ENCODE assay signal across 1 cellular context in genomic region chr19:21396893-21397572, GRCh38.
TF ChIP-seq lines count a peak whose summit lies in the region.

ZNF493 (plus strand) TSS chr19:21397133; CDS start chr19:21397238, 105 bp downstream.

TF ChIP-seq in GM23338, 12 proteins besides CTCF, POLR2A, EP300 and RAD21 (continued from another document):
- peak; percentile 52; the same call in 1 of the 2 replicates for TF ChIP-seq ETS1 (IDR thresholded peaks at IDR 0.05)
- peak; percentile 93 for TF ChIP-seq POLR2AphosphoS5 (IDR thresholded peaks at IDR 0.05; ENCODE audit: low read depth)
TF ChIP-seq in GM23338: peak in this region for 2.
